1 cellular context compared by ENCODE assay signal in the genomic region with DNA sequence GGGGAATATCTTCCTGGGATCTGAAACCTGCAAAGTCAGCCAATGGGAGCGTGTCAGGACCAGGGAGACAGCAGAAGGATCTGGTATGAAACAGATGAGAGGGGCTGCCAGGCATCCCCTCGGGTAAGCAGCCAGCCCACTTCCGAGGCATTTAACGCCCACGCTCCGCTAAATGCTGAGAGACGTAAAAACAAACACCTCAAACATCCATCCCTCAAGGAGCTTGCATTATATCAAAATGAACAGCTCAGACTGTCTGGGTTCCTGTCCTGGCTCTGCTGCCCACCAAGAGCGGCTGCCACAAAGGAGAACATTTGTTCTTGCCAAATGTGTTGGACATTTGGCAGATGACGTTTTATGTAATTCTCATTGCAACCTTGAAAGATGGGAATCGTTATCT.
TF ChIP-seq lines count a peak whose summit lies in the region.

No MANE protein-coding gene starts in this region.

TF ChIP-seq in K562, 482 proteins besides CTCF, POLR2A, EP300 and RAD21:
- TF ChIP-seq EGR1 (conservative IDR thresholded peaks at IDR 0.05): peak; percentile 58; the same call in 1 of the 2 replicates
- TF ChIP-seq, protein P1, sequence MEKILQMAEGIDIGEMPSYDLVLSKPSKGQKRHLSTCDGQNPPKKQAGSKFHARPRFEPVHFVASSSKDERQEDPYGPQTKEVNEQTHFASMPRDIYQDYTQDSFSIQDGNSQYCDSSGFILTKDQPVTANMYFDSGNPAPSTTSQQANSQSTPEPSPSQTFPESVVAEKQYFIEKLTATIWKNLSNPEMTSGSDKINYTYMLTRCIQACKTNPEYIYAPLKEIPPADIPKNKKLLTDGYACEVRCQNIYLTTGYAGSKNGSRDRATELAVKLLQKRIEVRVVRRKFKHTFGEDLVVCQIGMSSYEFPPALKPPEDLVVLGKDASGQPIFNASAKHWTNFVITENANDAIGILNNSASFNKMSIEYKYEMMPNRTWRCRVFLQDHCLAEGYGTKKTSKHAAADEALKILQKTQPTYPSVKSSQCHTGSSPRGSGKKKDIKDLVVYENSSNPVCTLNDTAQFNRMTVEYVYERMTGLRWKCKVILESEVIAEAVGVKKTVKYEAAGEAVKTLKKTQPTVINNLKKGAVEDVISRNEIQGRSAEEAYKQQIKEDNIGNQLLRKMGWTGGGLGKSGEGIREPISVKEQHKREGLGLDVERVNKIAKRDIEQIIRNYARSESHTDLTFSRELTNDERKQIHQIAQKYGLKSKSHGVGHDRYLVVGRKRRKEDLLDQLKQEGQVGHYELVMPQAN (IDR thresholded peaks at IDR 0.05; ENCODE audit: borderline replicate concordance): no peak
TF ChIP-seq in K562: peak in this region for 1.
